Comparison of ENCODE assay signal across 1 cellular context in genomic region chr20:20052074-20052970, GRCh38.
TF ChIP-seq lines count a peak whose summit lies in the region.

Gene CFAP61 (plus strand): TSS chr20:20052532. CDS start chr20:20056654, 4,122 bp downstream.
Gene CRNKL1 (minus strand): TSS chr20:20052466. CDS start chr20:20052342, 124 bp downstream.

TF ChIP-seq in HepG2, 621 proteins besides CTCF, POLR2A, EP300 and RAD21 (continued from another document and continues in another):
- TF ChIP-seq ARID3A (IDR thresholded peaks at IDR 0.05; ENCODE audit: low read depth, low read length) (0 out of 2 replicates have a peak, but pooled peaks have one; percentile 46), TRIM24 (CRISPR knock-in tag; IDR thresholded peaks at IDR 0.05) (no peak), AFF4 (CRISPR knock-in tag; IDR thresholded peaks at IDR 0.05) (0 out of 2 replicates have a peak, but pooled peaks have one; percentile 65), HIVEP1 (CRISPR knock-in tag; IDR thresholded peaks at IDR 0.05) (peak; percentile 91), KLF12 (CRISPR knock-in tag; IDR thresholded peaks at IDR 0.05; ENCODE audit: borderline replicate concordance) (peak; percentile 96), MBNL3 (CRISPR knock-in tag; conservative IDR thresholded peaks at IDR 0.05) (no peak), SUZ12 (IDR thresholded peaks at IDR 0.05; ENCODE audit: low read depth, low read length) (peak; percentile 72), ESRRA (CRISPR knock-in tag; IDR thresholded peaks at IDR 0.05; ENCODE audit: low read depth) (peak; percentile 79), HNF4A (CRISPR knock-in tag; IDR thresholded peaks at IDR 0.05) (peak; percentile 92), ERF (CRISPR knock-in tag; IDR thresholded peaks at IDR 0.05) (peak; percentile 87), HOMEZ (CRISPR knock-in tag; IDR thresholded peaks at IDR 0.05; ENCODE audit: low read depth) (peak; percentile 88), TOE1 (CRISPR knock-in tag; IDR thresholded peaks at IDR 0.05) (no peak), ZNF570 (CRISPR knock-in tag; IDR thresholded peaks at IDR 0.05; ENCODE audit: borderline replicate concordance) (peak; percentile 13; the same call in 1 of the 2 replicates), FUBP1 (CRISPR knock-in tag; IDR thresholded peaks at IDR 0.05; ENCODE audit: borderline replicate concordance) (no peak), ZNF781 (CRISPR knock-in tag; IDR thresholded peaks at IDR 0.05; ENCODE audit: borderline replicate concordance, not compliant biosample characterization) (peak; percentile 74), SALL1 (CRISPR knock-in tag; IDR thresholded peaks at IDR 0.05) (peak; percentile 98), JARID2 (CRISPR knock-in tag; IDR thresholded peaks at IDR 0.05; ENCODE audit: insufficient replicate concordance) (peak; percentile 88), SNRNP70 (IDR thresholded peaks at IDR 0.05; ENCODE audit: low read depth, low read length) (no peak), TRIM22 (IDR thresholded peaks at IDR 0.05) (no peak), ZNF737 (CRISPR knock-in tag; IDR thresholded peaks at IDR 0.05; ENCODE audit: borderline replicate concordance) (peak; percentile 68; the same call in 1 of the 2 replicates), RBAK (CRISPR knock-in tag; IDR thresholded peaks at IDR 0.05) (no peak), ZNF512B (CRISPR knock-in tag; IDR thresholded peaks at IDR 0.05; ENCODE audit: borderline replicate concordance) (peak; percentile 88; the same call in 1 of the 2 replicates), GABPA (IDR thresholded peaks at IDR 0.05; ENCODE audit: low read depth, low read length) (peak; percentile 89), GABPA (CRISPR knock-in tag; IDR thresholded peaks at IDR 0.05; ENCODE audit: low read depth) (peak; percentile 99), ZNF256 (CRISPR knock-in tag; conservative IDR thresholded peaks at IDR 0.05) (peak; percentile 84; the same call in 1 of the 2 replicates), MNT (IDR thresholded peaks at IDR 0.05) (peak; percentile 99), MAF1 (CRISPR knock-in tag; IDR thresholded peaks at IDR 0.05; ENCODE audit: borderline replicate concordance) (peak; percentile 93), ZNF180 (CRISPR knock-in tag; IDR thresholded peaks at IDR 0.05; ENCODE audit: borderline replicate concordance, low read depth) (peak; percentile 100; the same call in 1 of the 2 replicates), ZNF558 (CRISPR knock-in tag; IDR thresholded peaks at IDR 0.05; ENCODE audit: borderline replicate concordance) (peak; percentile 98), IRX3 (CRISPR knock-in tag; IDR thresholded peaks at IDR 0.05; ENCODE audit: borderline replicate concordance, low read depth) (no peak; the same call in 1 of the 2 replicates), ZMYM2 (CRISPR knock-in tag; IDR thresholded peaks at IDR 0.05) (no peak), ZNF547 (CRISPR knock-in tag; IDR thresholded peaks at IDR 0.05) (peak; percentile 84), STAT5B (CRISPR knock-in tag; IDR thresholded peaks at IDR 0.05) (peak; percentile 37; the same call in 1 of the 2 replicates), PAF1 (CRISPR knock-in tag; IDR thresholded peaks at IDR 0.05) (no peak), ZNF546 (CRISPR knock-in tag; conservative IDR thresholded peaks at IDR 0.05) (no peak; the same call in 1 of the 2 replicates), DBP (CRISPR knock-in tag; IDR thresholded peaks at IDR 0.05; ENCODE audit: not compliant biosample characterization) (peak; percentile 96), PREB (CRISPR knock-in tag; IDR thresholded peaks at IDR 0.05) (no peak), ZNF530 (CRISPR knock-in tag; IDR thresholded peaks at IDR 0.05; ENCODE audit: low read depth) (no peak), ZNF619 (CRISPR knock-in tag; IDR thresholded peaks at IDR 0.05) (peak; percentile 97), BORCS8-MEF2B (CRISPR knock-in tag; IDR thresholded peaks at IDR 0.05) (peak; percentile 88), ZNF746 (CRISPR knock-in tag; IDR thresholded peaks at IDR 0.05) (peak; percentile 88), ZFYVE20 (CRISPR knock-in tag; IDR thresholded peaks at IDR 0.05; ENCODE audit: borderline replicate concordance, low read depth) (peak; percentile 46; the same call in 1 of the 2 replicates), AGO2 (optimal IDR thresholded peaks at IDR 0.05; ENCODE audit: low read depth, low read length) (peak; percentile 83), KDM4B (CRISPR knock-in tag; IDR thresholded peaks at IDR 0.05) (peak; percentile 89; the same call in 1 of the 2 replicates), ZNF607 (CRISPR knock-in tag; IDR thresholded peaks at IDR 0.05; ENCODE audit: borderline replicate concordance) (peak; percentile 63; the same call in 1 of the 2 replicates), PCBP2 (optimal IDR thresholded peaks at IDR 0.05; ENCODE audit: low read depth, low read length, poor library complexity, severe bottlenecking) (no peak), HDAC2 (CRISPR knock-in tag; IDR thresholded peaks at IDR 0.05) (peak; percentile 98), KLF11 (CRISPR knock-in tag; IDR thresholded peaks at IDR 0.05) (peak; percentile 85), ZNF598 (CRISPR knock-in tag; IDR thresholded peaks at IDR 0.05; ENCODE audit: borderline replicate concordance) (peak; percentile 96; the same call in 1 of the 2 replicates), ZNF225 (CRISPR knock-in tag; IDR thresholded peaks at IDR 0.05) (peak; percentile 98), FOXM1 (CRISPR knock-in tag; IDR thresholded peaks at IDR 0.05) (no peak)
